ENCODE assay signal across 8 cellular contexts in the genomic region with DNA sequence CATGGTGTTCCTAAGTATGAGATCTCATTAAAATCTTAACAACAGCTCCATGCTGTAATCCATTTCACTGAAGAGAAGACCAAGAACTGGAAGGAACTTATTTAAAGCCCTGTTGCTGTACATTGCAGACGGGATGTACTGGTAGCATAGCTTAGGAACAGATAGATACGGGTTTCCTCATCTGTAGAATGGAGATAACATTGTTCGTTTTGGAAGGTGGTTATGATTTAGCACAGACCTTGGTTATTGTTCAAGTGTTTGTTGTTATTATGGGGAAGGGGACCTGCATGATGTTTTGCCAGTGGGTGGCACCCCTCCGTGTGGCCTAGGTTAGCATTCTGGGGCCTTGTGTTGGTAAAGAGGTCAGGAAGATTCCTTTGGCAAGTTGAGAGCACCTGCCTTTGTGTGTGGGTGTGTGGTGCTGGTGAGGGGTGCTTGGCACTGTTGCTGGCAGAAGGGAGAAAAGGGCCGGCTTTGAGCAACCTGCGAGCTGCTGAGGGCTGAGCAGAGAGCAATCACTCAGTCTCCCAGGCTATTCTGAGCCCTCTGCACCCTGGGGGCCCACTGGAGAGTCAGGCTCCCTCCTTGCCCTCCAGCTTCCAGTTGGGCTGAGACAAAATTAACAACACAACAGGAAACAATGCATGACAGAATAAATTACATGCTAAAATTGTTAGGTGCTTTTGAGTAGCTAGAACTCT. TPM values are rescaled to one million over a fixed set of nuclear protein-coding genes. Genes with fewer than 3 reads are reported as not detected.
DNase-seq lines count a peak whose midpoint lies in the region; ATAC-seq, FAIRE-seq and TF ChIP-seq lines count a peak whose summit lies in the region.

No MANE protein-coding gene starts in this region.

- DNase-seq in dermis blood vessel endothelial cell (peak; percentile 41), NCI-H2171 treated with DMSO at 0.1 percent for 48 hours (lab: John Stamatoyannopoulos, UW) (no peak), H54 (ENCODE audit: insufficient read length, low spot score) (no peak)

- peak overlapping the region in 4 of 11 experiments; percentile 1 to 89 (median 66); a peak in 4 of 22 replicates for H3K27ac ChIP-seq in BLaER1 treated with 17β-estradiol and CSF1 and Interleukin-3, amounts not matched to agents 10 nM and 100 nM

- H3K4me1 ChIP-seq in BLaER1 treated with 17β-estradiol and CSF1 and Interleukin-3, amounts not matched to agents 10 nM and 100 nM, result peaks cover 36 to 59% (median 48%) of the 10 kb centered on the region in 10 experiments
- H3K4me1 ChIP-seq in Loucy (ENCODE audit: insufficient read depth, low read length, poor library complexity, severe bottlenecking), result peaks cover 42% of the 10 kb centered on the region

- peaks cover 27% of the 10 kb centered on the region for H3K4me1 Mint-ChIP-seq in nephron

- 0 out of 2 replicates have a peak, but pooled peaks have one; percentile 15 for TF ChIP-seq CTCF in Loucy (conservative IDR thresholded peaks at IDR 0.05; ENCODE audit: low read length)
- TF ChIP-seq CTCF in nephron (IDR thresholded peaks at IDR 0.05; ENCODE audit: unreplicated experiment in 3 of 3), result no peak

- H3K9ac ChIP-seq in BLaER1 treated with 17β-estradiol and CSF1 and Interleukin-3, amounts not matched to agents 10 nM and 100 nM, result peak overlapping the region; percentile 83 to 95 (median 93)
- H3K9ac ChIP-seq in Loucy (ENCODE audit: low read depth, low read length, poor library complexity, severe bottlenecking), result peak overlapping the region; percentile 96

- H3K36me3 ChIP-seq in BLaER1 treated with 17β-estradiol and CSF1 and Interleukin-3, amounts not matched to agents 10 nM and 100 nM, result peaks cover 44 to 62% (median 53%) of the 10 kb centered on the region in 11 experiments
- peaks cover 31% of the 10 kb centered on the region for H3K36me3 ChIP-seq in Loucy (ENCODE audit: insufficient read depth, low read length)

- peak overlapping the region; percentile 95 to 100 (median 96) for H3K4me3 Mint-ChIP-seq in nephron

- peaks cover 0 to 9% (median 5%) of the 10 kb centered on the region in 11 experiments; a peak in 10 of 22 replicates for H3K9me3 ChIP-seq in BLaER1 treated with 17β-estradiol and CSF1 and Interleukin-3, amounts not matched to agents 10 nM and 100 nM (replicated peaks in 1 of 11)
- H3K9me3 ChIP-seq in Loucy (ENCODE audit: insufficient read depth, low read depth, low read length), result no peaks in the 10 kb centered on the region

- H3K9me3 Mint-ChIP-seq in nephron, result peaks cover 5% of the 10 kb centered on the region

- H3K4me2 ChIP-seq in BLaER1 treated with 17β-estradiol and CSF1 and Interleukin-3, amounts not matched to agents 10 nM and 100 nM, result peak overlapping the region; percentile 96 to 100 (median 99)
- peak overlapping the region; percentile 86 for H3K4me2 ChIP-seq in Loucy (ENCODE audit: low read depth, low read length, poor library complexity, severe bottlenecking)

- TF ChIP-seq POLR2A in H54 (IDR thresholded peaks at IDR 0.05; ENCODE audit: low read depth, low read length) (no peak), GM18505 (IDR thresholded peaks at IDR 0.05; ENCODE audit: borderline replicate concordance, extremely low read depth, insufficient read depth, insufficient read length) (no peak)

- no peaks in the 10 kb centered on the region for H3K27me3 ChIP-seq in BLaER1 treated with 17β-estradiol and CSF1 and Interleukin-3, amounts not matched to agents 10 nM and 100 nM
- H3K27me3 ChIP-seq in Loucy (ENCODE audit: insufficient read depth, low read length, poor library complexity, severe bottlenecking), result no peaks in the 10 kb centered on the region

- H2AFZ ChIP-seq in Loucy (ENCODE audit: low read length), result no peak overlapping the region

- H3K9me2 ChIP-seq in Loucy (replicated peaks; ENCODE audit: low read depth, low read length), result no peaks in the 10 kb centered on the region

- peak overlapping the region; percentile 75 to 99 (median 96) for H3K4me3 ChIP-seq in BLaER1 treated with 17β-estradiol and CSF1 and Interleukin-3, amounts not matched to agents 10 nM and 100 nM
- H3K4me3 ChIP-seq in Loucy (ENCODE audit: low read length, poor library complexity, severe bottlenecking), result peak overlapping the region; percentile 97

- H3K79me2 ChIP-seq in Loucy (ENCODE audit: insufficient read depth, low read length), result peaks cover 52% of the 10 kb centered on the region

- FAIRE-seq in H54 (lab: Jason Lieb, UNC), result no peak

- peak overlapping the region; percentile 25 to 75 (median 63) for H3K27ac Mint-ChIP-seq in nephron

- peaks cover 49% of the 10 kb centered on the region for H3K36me3 Mint-ChIP-seq in nephron (ENCODE audit: low read depth)

- no peaks in the 10 kb centered on the region; the same call in 1 of the 2 replicates for H3F3A ChIP-seq in Loucy (ENCODE audit: low read depth)

- ATAC-seq in GM19328 (IDR thresholded peaks at IDR 0.05; ENCODE audit: unreplicated experiment) (no peak), GM18505 (IDR thresholded peaks at IDR 0.05; ENCODE audit: unreplicated experiment) (no peak)

- H4K20me1 ChIP-seq in BLaER1 treated with 17β-estradiol and CSF1 and Interleukin-3, amounts not matched to agents 10 nM and 100 nM, result peaks cover 32 to 63% (median 50%) of the 10 kb centered on the region in 11 experiments
- H4K20me1 ChIP-seq in Loucy (ENCODE audit: insufficient read depth, low read length, poor library complexity, severe bottlenecking), result peaks cover 48% of the 10 kb centered on the region

- H3K27me3 Mint-ChIP-seq in nephron (ENCODE audit: low read depth), result no peaks in the 10 kb centered on the region

RNA-seq across cellular contexts. Expression of gene TAOK2, which starts 2.3 kb away (rescaled TPM):
- total RNA-seq in dermis blood vessel endothelial cell, result 159 and 160 TPM in 2 replicates

RNA-seq across cellular contexts. Expression of gene TMEM219, which starts 14.1 kb away (rescaled TPM):
- 61.6 and 125 TPM in 2 replicates for total RNA-seq in dermis blood vessel endothelial cell

RNA-seq across cellular contexts. Expression of gene HIRIP3, which starts 19.5 kb away (rescaled TPM):
- total RNA-seq in dermis blood vessel endothelial cell, result 6.3 and 9.3 TPM in 2 replicates

RNA-seq across cellular contexts. Expression of gene INO80E, which starts 20.1 kb away (rescaled TPM):
- total RNA-seq in dermis blood vessel endothelial cell, result 21.4 and 22.3 TPM in 2 replicates

RNA-seq across cellular contexts. Expression of gene DOC2A, which starts 34.9 kb away (rescaled TPM):
- 0.47 and 2.0 TPM in 2 replicates for total RNA-seq in dermis blood vessel endothelial cell
